Comparison of ENCODE assay signal across 1 cellular context in genomic region chr1:171403396-171403795, GRCh38.
TF ChIP-seq lines count a peak whose summit lies in the region.

No MANE protein-coding gene starts in this region.

TF ChIP-seq in WTC11, 78 proteins besides CTCF, POLR2A, EP300 and RAD21 (continued from another document):
- no peak for TF ChIP-seq STAT6 (CRISPR knock-in tag; conservative IDR thresholded peaks at IDR 0.05; ENCODE audit: low read depth)
- no peak for TF ChIP-seq GABPB1 (CRISPR knock-in tag; IDR thresholded peaks at IDR 0.05)
- TF ChIP-seq ZSCAN18 (CRISPR knock-in tag; IDR thresholded peaks at IDR 0.05): no peak
- no peak for TF ChIP-seq SOX15 (CRISPR knock-in tag; IDR thresholded peaks at IDR 0.05)
- TF ChIP-seq NR1H2 (CRISPR knock-in tag; IDR thresholded peaks at IDR 0.05): no peak
- TF ChIP-seq ARID4B (CRISPR knock-in tag; IDR thresholded peaks at IDR 0.05; ENCODE audit: borderline replicate concordance): no peak
- TF ChIP-seq CREM (CRISPR knock-in tag; IDR thresholded peaks at IDR 0.05): no peak
- TF ChIP-seq FOXP4 (CRISPR knock-in tag; IDR thresholded peaks at IDR 0.05): no peak
- TF ChIP-seq ZNF281 (CRISPR knock-in tag; IDR thresholded peaks at IDR 0.05): no peak
- no peak for TF ChIP-seq MLX (CRISPR knock-in tag; IDR thresholded peaks at IDR 0.05)
- no peak for TF ChIP-seq ZNF121 (CRISPR knock-in tag; IDR thresholded peaks at IDR 0.05)
- TF ChIP-seq ATF1 (CRISPR knock-in tag; IDR thresholded peaks at IDR 0.05): no peak
TF ChIP-seq in WTC11: peak in this region for 0.
